Comparison of ENCODE assay signal across 15 cellular contexts in genomic region chr15:49313650-49314049, GRCh38.
DNase-seq lines count a peak whose midpoint lies in the region; ATAC-seq and TF ChIP-seq lines count a peak whose summit lies in the region.
"Had no signal": no experiment of that assay in that cellular context is flagged by ENCODE, and none has a peak within 500 bp of the region (broad histone marks: within the 10 kb centered on the region; RNA-seq: fewer than 3 reads in every experiment).

No MANE protein-coding gene starts in this region.

- no peaks in the 10 kb centered on the region for H3K9me3 ChIP-seq in breast epithelium
- no peaks in the 10 kb centered on the region for H3K9me3 ChIP-seq in RWPE2 (ENCODE audit: severe bottlenecking)
- H3K9me3 ChIP-seq: ascending aorta, tibial nerve had no signal

- H3K27me3 ChIP-seq in breast epithelium (no peaks in the 10 kb centered on the region), RWPE2 (ENCODE audit: insufficient read depth, poor library complexity, severe bottlenecking) (no peaks in the 10 kb centered on the region)
- H3K27me3 ChIP-seq: ascending aorta, tibial nerve had no signal

- WGBS in lower leg skin, 2 donors = 92 to 100% methylated on average over 1 of the region's 1 CpG

- no TSS peak for BruUV-seq in MCF 10A (replicated peaks; lab: Mats Ljungman, UMichigan)

- H3K36me3 Mint-ChIP-seq in MCF 10A (ENCODE audit: insufficient read depth, unreplicated experiment) = peaks cover 27% of the 10 kb centered on the region
- peaks cover 1% of the 10 kb centered on the region for H3K36me3 Mint-ChIP-seq in stimulated activated effector memory CD8-positive, alpha-beta T cell treated with anti-CD3 and anti-CD28 coated beads, Interleukin-12 subunit alpha, Interleukin-12 subunit beta, amount 100 ng/mL, for 72 hours

- ATAC-seq in RWPE2 (ENCODE audit: low read depth) = peak; percentile 78
- peak; percentile 34 for ATAC-seq in stimulated activated effector memory CD8-positive, alpha-beta T cell treated with anti-CD3 and anti-CD28 coated beads, Interleukin-12 subunit alpha, Interleukin-12 subunit beta, amount 100 ng/mL, for 72 hours
- ATAC-seq: naive thymus-derived CD4-positive, alpha-beta T cell had no signal

- H3K27ac ChIP-seq in breast epithelium = no peak overlapping the region
- no peak overlapping the region for H3K27ac ChIP-seq in RWPE2 (ENCODE audit: poor library complexity, severe bottlenecking)
- H3K27ac ChIP-seq: ascending aorta, tibial nerve had no signal

- H3K4me3 ChIP-seq in breast epithelium (no peak overlapping the region), RWPE2 (ENCODE audit: severe bottlenecking) (no peak overlapping the region), lower leg skin (ENCODE audit: low read depth, poor library complexity, severe bottlenecking) (no peak overlapping the region)
- H3K4me3 ChIP-seq: ascending aorta, tibial nerve had no signal

- H3K4me1 ChIP-seq in breast epithelium (no peaks in the 10 kb centered on the region), RWPE2 (ENCODE audit: insufficient read depth, poor library complexity, severe bottlenecking) (no peaks in the 10 kb centered on the region)
- H3K4me1 ChIP-seq: ascending aorta had no signal

- no peak overlapping the region for H3K4me3 Mint-ChIP-seq in MCF 10A (ENCODE audit: unreplicated experiment)
- no peak overlapping the region for H3K4me3 Mint-ChIP-seq in stimulated activated effector memory CD8-positive, alpha-beta T cell treated with anti-CD3 and anti-CD28 coated beads, Interleukin-12 subunit alpha, Interleukin-12 subunit beta, amount 100 ng/mL, for 72 hours
- H3K4me3 Mint-ChIP-seq: naive thymus-derived CD4-positive, alpha-beta T cell had no signal

- intact Hi-C loops in MCF 10A (cut with micrococcal nuclease) (no loop called here), breast epithelium (cut with DNase I; ENCODE audit: low total_unique reads) (no loop called here), lower leg skin (cut with DNase I; ENCODE audit: low total_unique reads) (loop anchor here (2.0 kb wide), 1 partner anchor 439 kb away; no protein-coding TSS in a partner anchor)

- CTCF ChIA-PET in MCF 10A (lab: Yijun Ruan, JAX) = interaction anchor here (0.6 kb wide), 1 partner anchor 833 kb away, joined by 3 read pairs; no protein-coding TSS in a partner anchor

- POLR2A ChIA-PET in MCF 10A (lab: Yijun Ruan, JAX) = interaction anchor here (0.6 to 1.2 kb wide), 2 partner anchors 16 to 26 kb away, joined by 3 read pairs; no protein-coding TSS in a partner anchor

- DNase-seq in MCF 10A (ENCODE audit: unreplicated experiment) (peak; percentile 63), breast epithelium (ENCODE audit: low spot score in 2 of 2) (no peak), RWPE2 (ENCODE audit: low spot score) (no peak), fibroblast of peridontal ligament (ENCODE audit: extremely low read depth) (peak; percentile 95), T-helper 1 cell (no peak), iPS-NIHi7 (ENCODE audit: extremely low spot score) (no peak), lower leg skin (ENCODE audit: low spot score in 2 of 2) (no peak)
- no peak for DNase-seq in stimulated activated effector memory CD8-positive, alpha-beta T cell treated with anti-CD3 and anti-CD28 coated beads, Interleukin-12 subunit alpha, Interleukin-12 subunit beta, amount 100 ng/mL, for 72 hours (ENCODE audit: low spot score in 2 of 2)
- DNase-seq: activated CD8-positive, alpha-beta memory T cell treated with anti-CD3 and anti-CD28 coated beads, Interleukin-2, amount 50 U/mL, for 48 hours; DND-41; naive thymus-derived CD4-positive, alpha-beta T cell; RPMI8226; small intestine had no signal

- no peak for TF ChIP-seq POLR2A in breast epithelium (IDR thresholded peaks at IDR 0.05)
- no peak for TF ChIP-seq POLR2A in lower leg skin (IDR thresholded peaks at IDR 0.05)

- H3K9me3 Mint-ChIP-seq in MCF 10A (ENCODE audit: unreplicated experiment) = no peaks in the 10 kb centered on the region
- peaks cover 4% of the 10 kb centered on the region for H3K9me3 Mint-ChIP-seq in stimulated activated effector memory CD8-positive, alpha-beta T cell treated with anti-CD3 and anti-CD28 coated beads, Interleukin-12 subunit alpha, Interleukin-12 subunit beta, amount 100 ng/mL, for 72 hours

- H3K36me3 ChIP-seq in breast epithelium (no peaks in the 10 kb centered on the region), RWPE2 (ENCODE audit: low read depth) (no peaks in the 10 kb centered on the region)
- H3K36me3 ChIP-seq: ascending aorta had no signal

- H3K27me3 Mint-ChIP-seq in MCF 10A (ENCODE audit: insufficient read depth, unreplicated experiment) = no peaks in the 10 kb centered on the region
- H3K27me3 Mint-ChIP-seq: naive thymus-derived CD4-positive, alpha-beta T cell had no signal

- H3K27ac Mint-ChIP-seq in MCF 10A (ENCODE audit: low read depth, unreplicated experiment) = no peak overlapping the region
- no peak overlapping the region for H3K27ac Mint-ChIP-seq in stimulated activated effector memory CD8-positive, alpha-beta T cell treated with anti-CD3 and anti-CD28 coated beads, Interleukin-12 subunit alpha, Interleukin-12 subunit beta, amount 100 ng/mL, for 72 hours
- H3K27ac Mint-ChIP-seq: naive thymus-derived CD4-positive, alpha-beta T cell had no signal

- no peak for TF ChIP-seq CTCF in MCF 10A (IDR thresholded peaks at IDR 0.05; ENCODE audit: unreplicated experiment)
- no peak for TF ChIP-seq CTCF in breast epithelium (IDR thresholded peaks at IDR 0.05)
- TF ChIP-seq CTCF in RWPE2 (IDR thresholded peaks at IDR 0.05; ENCODE audit: poor library complexity, severe bottlenecking) = no peak
- no peak for TF ChIP-seq CTCF in lower leg skin (IDR thresholded peaks at IDR 0.05)

- H3K4me1 Mint-ChIP-seq in MCF 10A (ENCODE audit: insufficient read depth, unreplicated experiment) = peaks cover 10% of the 10 kb centered on the region
- H3K4me1 Mint-ChIP-seq in stimulated activated effector memory CD8-positive, alpha-beta T cell treated with anti-CD3 and anti-CD28 coated beads, Interleukin-12 subunit alpha, Interleukin-12 subunit beta, amount 100 ng/mL, for 72 hours = peaks cover 29% of the 10 kb centered on the region

Comparison
In these comparisons a context has a peak if more than half of its experiments do, and no peak if none do; other contexts are left out.
1. DNase-seq: peak in MCF 10A (single experiment) and fibroblast of peridontal ligament (single experiment); none in breast epithelium (0 of 2), RWPE2 (single experiment), stimulated activated effector memory CD8-positive, alpha-beta T cell treated with anti-CD3 and anti-CD28 coated beads, Interleukin-12 subunit alpha, Interleukin-12 subunit beta, amount 100 ng/mL, for 72 hours (0 of 2), T-helper 1 cell (0 of 5), iPS-NIHi7 (single experiment) and lower leg skin (0 of 2).